In the genomic region with DNA sequence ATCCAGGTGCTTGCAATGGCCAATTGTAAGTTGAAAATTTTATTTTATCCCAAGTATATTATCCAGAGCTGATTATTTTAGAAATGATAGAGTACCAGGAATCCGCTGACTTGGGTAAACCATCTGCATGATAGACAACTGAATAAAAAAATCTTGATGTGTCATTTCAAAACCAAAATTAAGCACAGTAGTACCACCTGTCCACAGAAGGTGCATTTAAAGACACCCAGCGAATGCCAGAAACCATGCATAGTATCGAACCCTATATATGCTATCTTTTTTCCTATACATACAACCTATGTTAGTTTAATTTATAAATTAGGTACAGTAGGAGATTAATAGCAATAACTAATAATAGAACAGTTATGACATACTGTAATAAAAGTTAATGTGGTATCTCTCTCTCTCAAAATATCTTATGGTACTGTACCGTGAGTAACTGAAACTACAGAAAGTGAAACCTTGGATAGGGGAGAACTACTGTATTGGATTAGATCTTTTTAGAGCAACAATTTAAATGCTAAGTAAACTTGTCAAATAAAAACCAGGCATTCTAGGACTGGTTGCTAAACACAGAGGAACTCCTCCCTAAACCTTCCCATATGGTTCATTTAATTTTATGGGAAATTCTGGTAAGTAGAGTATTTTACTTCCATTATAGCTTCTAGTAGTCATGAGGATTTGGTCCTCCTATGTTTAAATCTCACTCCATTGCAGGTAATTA, we compare ENCODE assay signal across 1 cellular context.
TF ChIP-seq lines count a peak whose summit lies in the region.

No MANE protein-coding gene starts in this region.

TF ChIP-seq in WTC11, 78 proteins besides CTCF, POLR2A, EP300 and RAD21:
- TF ChIP-seq, protein P1, sequence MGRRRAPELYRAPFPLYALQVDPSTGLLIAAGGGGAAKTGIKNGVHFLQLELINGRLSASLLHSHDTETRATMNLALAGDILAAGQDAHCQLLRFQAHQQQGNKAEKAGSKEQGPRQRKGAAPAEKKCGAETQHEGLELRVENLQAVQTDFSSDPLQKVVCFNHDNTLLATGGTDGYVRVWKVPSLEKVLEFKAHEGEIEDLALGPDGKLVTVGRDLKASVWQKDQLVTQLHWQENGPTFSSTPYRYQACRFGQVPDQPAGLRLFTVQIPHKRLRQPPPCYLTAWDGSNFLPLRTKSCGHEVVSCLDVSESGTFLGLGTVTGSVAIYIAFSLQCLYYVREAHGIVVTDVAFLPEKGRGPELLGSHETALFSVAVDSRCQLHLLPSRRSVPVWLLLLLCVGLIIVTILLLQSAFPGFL (CRISPR knock-in tag; IDR thresholded peaks at IDR 0.05; ENCODE audit: borderline replicate concordance): no peak
- no peak for TF ChIP-seq PRRX2 (CRISPR knock-in tag; IDR thresholded peaks at IDR 0.05)
- TF ChIP-seq JAZF1 (CRISPR knock-in tag; IDR thresholded peaks at IDR 0.05): no peak
- no peak for TF ChIP-seq GTF2I (CRISPR knock-in tag; conservative IDR thresholded peaks at IDR 0.05)
- TF ChIP-seq IRF2 (CRISPR knock-in tag; IDR thresholded peaks at IDR 0.05; ENCODE audit: borderline replicate concordance, low read depth): no peak
- TF ChIP-seq, protein P2, sequence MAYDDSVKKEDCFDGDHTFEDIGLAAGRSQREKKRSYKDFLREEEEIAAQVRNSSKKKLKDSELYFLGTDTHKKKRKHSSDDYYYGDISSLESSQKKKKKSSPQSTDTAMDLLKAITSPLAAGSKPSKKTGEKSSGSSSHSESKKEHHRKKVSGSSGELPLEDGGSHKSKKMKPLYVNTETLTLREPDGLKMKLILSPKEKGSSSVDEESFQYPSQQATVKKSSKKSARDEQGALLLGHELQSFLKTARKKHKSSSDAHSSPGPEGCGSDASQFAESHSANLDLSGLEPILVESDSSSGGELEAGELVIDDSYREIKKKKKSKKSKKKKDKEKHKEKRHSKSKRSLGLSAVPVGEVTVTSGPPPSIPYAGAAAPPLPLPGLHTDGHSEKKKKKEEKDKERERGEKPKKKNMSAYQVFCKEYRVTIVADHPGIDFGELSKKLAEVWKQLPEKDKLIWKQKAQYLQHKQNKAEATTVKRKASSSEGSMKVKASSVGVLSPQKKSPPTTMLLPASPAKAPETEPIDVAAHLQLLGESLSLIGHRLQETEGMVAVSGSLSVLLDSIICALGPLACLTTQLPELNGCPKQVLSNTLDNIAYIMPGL (CRISPR knock-in tag; IDR thresholded peaks at IDR 0.05): no peak
- TF ChIP-seq, protein P3, sequence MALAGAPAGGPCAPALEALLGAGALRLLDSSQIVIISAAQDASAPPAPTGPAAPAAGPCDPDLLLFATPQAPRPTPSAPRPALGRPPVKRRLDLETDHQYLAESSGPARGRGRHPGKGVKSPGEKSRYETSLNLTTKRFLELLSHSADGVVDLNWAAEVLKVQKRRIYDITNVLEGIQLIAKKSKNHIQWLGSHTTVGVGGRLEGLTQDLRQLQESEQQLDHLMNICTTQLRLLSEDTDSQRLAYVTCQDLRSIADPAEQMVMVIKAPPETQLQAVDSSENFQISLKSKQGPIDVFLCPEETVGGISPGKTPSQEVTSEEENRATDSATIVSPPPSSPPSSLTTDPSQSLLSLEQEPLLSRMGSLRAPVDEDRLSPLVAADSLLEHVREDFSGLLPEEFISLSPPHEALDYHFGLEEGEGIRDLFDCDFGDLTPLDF (CRISPR knock-in tag; IDR thresholded peaks at IDR 0.05): no peak
- TF ChIP-seq, protein P4, sequence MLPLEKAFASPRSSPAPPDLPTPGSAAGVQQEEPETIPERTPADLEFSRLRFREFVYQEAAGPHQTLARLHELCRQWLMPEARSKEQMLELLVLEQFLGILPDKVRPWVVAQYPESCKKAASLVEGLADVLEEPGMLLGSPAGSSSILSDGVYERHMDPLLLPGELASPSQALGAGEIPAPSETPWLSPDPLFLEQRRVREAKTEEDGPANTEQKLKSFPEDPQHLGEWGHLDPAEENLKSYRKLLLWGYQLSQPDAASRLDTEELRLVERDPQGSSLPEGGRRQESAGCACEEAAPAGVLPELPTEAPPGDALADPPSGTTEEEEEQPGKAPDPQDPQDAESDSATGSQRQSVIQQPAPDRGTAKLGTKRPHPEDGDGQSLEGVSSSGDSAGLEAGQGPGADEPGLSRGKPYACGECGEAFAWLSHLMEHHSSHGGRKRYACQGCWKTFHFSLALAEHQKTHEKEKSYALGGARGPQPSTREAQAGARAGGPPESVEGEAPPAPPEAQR (CRISPR knock-in tag; IDR thresholded peaks at IDR 0.05): no peak
- TF ChIP-seq, protein P5, sequence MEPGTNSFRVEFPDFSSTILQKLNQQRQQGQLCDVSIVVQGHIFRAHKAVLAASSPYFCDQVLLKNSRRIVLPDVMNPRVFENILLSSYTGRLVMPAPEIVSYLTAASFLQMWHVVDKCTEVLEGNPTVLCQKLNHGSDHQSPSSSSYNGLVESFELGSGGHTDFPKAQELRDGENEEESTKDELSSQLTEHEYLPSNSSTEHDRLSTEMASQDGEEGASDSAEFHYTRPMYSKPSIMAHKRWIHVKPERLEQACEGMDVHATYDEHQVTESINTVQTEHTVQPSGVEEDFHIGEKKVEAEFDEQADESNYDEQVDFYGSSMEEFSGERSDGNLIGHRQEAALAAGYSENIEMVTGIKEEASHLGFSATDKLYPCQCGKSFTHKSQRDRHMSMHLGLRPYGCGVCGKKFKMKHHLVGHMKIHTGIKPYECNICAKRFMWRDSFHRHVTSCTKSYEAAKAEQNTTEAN (CRISPR knock-in tag; IDR thresholded peaks at IDR 0.05): no peak
- TF ChIP-seq, protein P6, sequence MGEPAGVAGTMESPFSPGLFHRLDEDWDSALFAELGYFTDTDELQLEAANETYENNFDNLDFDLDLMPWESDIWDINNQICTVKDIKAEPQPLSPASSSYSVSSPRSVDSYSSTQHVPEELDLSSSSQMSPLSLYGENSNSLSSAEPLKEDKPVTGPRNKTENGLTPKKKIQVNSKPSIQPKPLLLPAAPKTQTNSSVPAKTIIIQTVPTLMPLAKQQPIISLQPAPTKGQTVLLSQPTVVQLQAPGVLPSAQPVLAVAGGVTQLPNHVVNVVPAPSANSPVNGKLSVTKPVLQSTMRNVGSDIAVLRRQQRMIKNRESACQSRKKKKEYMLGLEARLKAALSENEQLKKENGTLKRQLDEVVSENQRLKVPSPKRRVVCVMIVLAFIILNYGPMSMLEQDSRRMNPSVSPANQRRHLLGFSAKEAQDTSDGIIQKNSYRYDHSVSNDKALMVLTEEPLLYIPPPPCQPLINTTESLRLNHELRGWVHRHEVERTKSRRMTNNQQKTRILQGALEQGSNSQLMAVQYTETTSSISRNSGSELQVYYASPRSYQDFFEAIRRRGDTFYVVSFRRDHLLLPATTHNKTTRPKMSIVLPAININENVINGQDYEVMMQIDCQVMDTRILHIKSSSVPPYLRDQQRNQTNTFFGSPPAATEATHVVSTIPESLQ (CRISPR knock-in tag; IDR thresholded peaks at IDR 0.05): no peak
- TF ChIP-seq ESRRA (CRISPR knock-in tag; IDR thresholded peaks at IDR 0.05; ENCODE audit: borderline replicate concordance): no peak
- no peak for TF ChIP-seq HMGA2 (CRISPR knock-in tag; IDR thresholded peaks at IDR 0.05)
- no peak for TF ChIP-seq SP1 (CRISPR knock-in tag; conservative IDR thresholded peaks at IDR 0.05)
- no peak for TF ChIP-seq NFE2L1 (CRISPR knock-in tag; IDR thresholded peaks at IDR 0.05)
- TF ChIP-seq ZNF671 (CRISPR knock-in tag; IDR thresholded peaks at IDR 0.05): no peak
- no peak for TF ChIP-seq EMX1 (CRISPR knock-in tag; IDR thresholded peaks at IDR 0.05)
- no peak for TF ChIP-seq MXD4 (CRISPR knock-in tag; IDR thresholded peaks at IDR 0.05; ENCODE audit: borderline replicate concordance)
- TF ChIP-seq, protein P7, sequence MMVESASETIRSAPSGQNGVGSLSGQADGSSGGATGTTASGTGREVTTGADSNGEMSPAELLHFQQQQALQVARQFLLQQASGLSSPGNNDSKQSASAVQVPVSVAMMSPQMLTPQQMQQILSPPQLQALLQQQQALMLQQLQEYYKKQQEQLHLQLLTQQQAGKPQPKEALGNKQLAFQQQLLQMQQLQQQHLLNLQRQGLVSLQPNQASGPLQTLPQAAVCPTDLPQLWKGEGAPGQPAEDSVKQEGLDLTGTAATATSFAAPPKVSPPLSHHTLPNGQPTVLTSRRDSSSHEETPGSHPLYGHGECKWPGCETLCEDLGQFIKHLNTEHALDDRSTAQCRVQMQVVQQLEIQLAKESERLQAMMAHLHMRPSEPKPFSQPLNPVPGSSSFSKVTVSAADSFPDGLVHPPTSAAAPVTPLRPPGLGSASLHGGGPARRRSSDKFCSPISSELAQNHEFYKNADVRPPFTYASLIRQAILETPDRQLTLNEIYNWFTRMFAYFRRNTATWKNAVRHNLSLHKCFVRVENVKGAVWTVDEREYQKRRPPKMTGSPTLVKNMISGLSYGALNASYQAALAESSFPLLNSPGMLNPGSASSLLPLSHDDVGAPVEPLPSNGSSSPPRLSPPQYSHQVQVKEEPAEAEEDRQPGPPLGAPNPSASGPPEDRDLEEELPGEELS (CRISPR knock-in tag; IDR thresholded peaks at IDR 0.05): no peak
